Comparison of ENCODE assay signal across 19 cellular contexts in genomic region chr18:9629709-9630108, GRCh38. TPM values are rescaled to one million over a fixed set of nuclear protein-coding genes. Genes with fewer than 3 reads are reported as not detected.
DNase-seq lines count a peak whose midpoint lies in the region; ATAC-seq, FAIRE-seq and TF ChIP-seq lines count a peak whose summit lies in the region.
"Had no signal": no experiment of that assay in that cellular context is flagged by ENCODE, and none has a peak within 500 bp of the region (broad histone marks: within the 10 kb centered on the region; RNA-seq: fewer than 3 reads in every experiment).

No MANE protein-coding gene starts in this region.

- DNase-seq in GM03348 (ENCODE audit: low spot score) = peak; percentile 52
- peak; percentile 62 for DNase-seq in NCI-H69 (lab: John Stamatoyannopoulos, UW)
- no peak for DNase-seq in K562 (ENCODE audit: extremely low read depth in 1 of 4, low spot score in 3 of 4)
- DNase-seq in memory B cell (ENCODE audit: low spot score in 2 of 2) = no peak
- DNase-seq in HK-2 (ENCODE audit: unreplicated experiment) = no peak
- no peak for DNase-seq in NCI-H2081 treated with DMSO at 0.1 percent for 48 hours (lab: John Stamatoyannopoulos, UW)
- no peak for DNase-seq in dermis blood vessel endothelial cell
- no peak for DNase-seq in vagina (ENCODE audit: extremely low spot score in 2 of 2)
- DNase-seq: activated naive CD4-positive, alpha-beta T cell; hippocampal formation; kidney glomerular epithelial cell; NCI-H1048; NCI-H2107; occipital lobe; right cardiac atrium; RPMI8226; T-helper 2 cell had no signal

- H3K27ac Mint-ChIP-seq in memory B cell = no peak overlapping the region

- no peak overlapping the region for H3K4me3 Mint-ChIP-seq in memory B cell

- in situ Hi-C loops in K562 (cut with MboI) = no loop called here

- no peak overlapping the region for H2AFZ ChIP-seq in K562 (ENCODE audit: low read depth, low read length)

- H3K4me1 ChIP-seq in K562 (replicated peaks in 1 of 2; ENCODE audit: control insufficient read depth in 2 of 2, insufficient read depth in 2 of 2, low read length in 2 of 2) = peaks cover 2 to 3% of the 10 kb centered on the region in 2 experiments; a peak in 2 of 5 replicates
- no peaks in the 10 kb centered on the region for H3K4me1 ChIP-seq in vagina
- H3K4me1 ChIP-seq: suprapubic skin had no signal

- TF ChIP-seq RAD21 in K562 (CRISPR knock-in tag; conservative IDR thresholded peaks at IDR 0.05 in 1 of 2, IDR thresholded peaks at IDR 0.05 in 1 of 2) = no peak

- TF ChIP-seq EP300 in K562 (IDR thresholded peaks at IDR 0.05; ENCODE audit: low read length) = no peak

- POLR2A ChIA-PET in K562 (lab: Yijun Ruan, JAX) = interaction anchor here (0.8 to 1.3 kb wide), 4 partner anchors 9 to 14 kb away, joined by 3 to 4 read pairs (median 4); no protein-coding TSS in a partner anchor

- no peaks in the 10 kb centered on the region for H4K20me1 ChIP-seq in K562 (replicated peaks; ENCODE audit: control insufficient read depth, insufficient read depth, low read length)

- no peaks in the 10 kb centered on the region for H3K27me3 ChIP-seq in K562 (ENCODE audit: control insufficient read depth in 2 of 2, insufficient read depth in 2 of 2, low read length in 2 of 2)
- no peaks in the 10 kb centered on the region for H3K27me3 ChIP-seq in vagina
- H3K27me3 ChIP-seq: suprapubic skin had no signal

- TF ChIP-seq CTCF in K562 (IDR thresholded peaks at IDR 0.05 in 2 of 3, conservative IDR thresholded peaks at IDR 0.05 in 1 of 3; ENCODE audit: insufficient read depth in 2 of 3, low read depth in 1 of 3, low read length in 3 of 3) (no peak), vagina (IDR thresholded peaks at IDR 0.05) (no peak)

- H3K4me3 ChIP-seq in K562 (no peak overlapping the region), vagina (no peak overlapping the region)
- H3K4me3 ChIP-seq: suprapubic skin had no signal

- BruUV-seq in K562 (replicated peaks; lab: Mats Ljungman, UMichigan) = no TSS peak

- H3K27me3 Mint-ChIP-seq in memory B cell = peaks cover 7% of the 10 kb centered on the region

- WGBS in K562 (ENCODE audit: insufficient coverage, low coverage, missing lambda C conversion rate) = 34% methylated on average over 4 of the region's 4 CpGs

- H3K36me3 Mint-ChIP-seq in memory B cell = no peaks in the 10 kb centered on the region

- H3K9me3 Mint-ChIP-seq in memory B cell = no peaks in the 10 kb centered on the region

- no peaks in the 10 kb centered on the region for H3K9me3 ChIP-seq in K562 (replicated peaks; ENCODE audit: control insufficient read depth, insufficient read depth, low read depth, low read length)
- no peaks in the 10 kb centered on the region for H3K9me3 ChIP-seq in vagina
- H3K9me3 ChIP-seq: suprapubic skin had no signal

- FAIRE-seq in K562 (lab: Jason Lieb, UNC) = no peak
- FAIRE-seq: HepG2 had no signal

- H3K4me2 ChIP-seq in K562 (ENCODE audit: insufficient read depth, low read length) = no peak overlapping the region

- ATAC-seq in K562 = peak; percentile 64
- peak; percentile 29 for ATAC-seq in memory B cell (ENCODE audit: low read depth)
- ATAC-seq: HepG2, right cardiac atrium had no signal

- TF ChIP-seq POLR2A in K562 (conservative IDR thresholded peaks at IDR 0.05) = no peak
- TF ChIP-seq POLR2A in vagina (IDR thresholded peaks at IDR 0.05) = no peak

- H3K9ac ChIP-seq in K562 (ENCODE audit: insufficient read depth in 1 of 2, low read depth in 2 of 2, low read length in 2 of 2) = no peak overlapping the region

- H3K4me1 Mint-ChIP-seq in memory B cell = no peaks in the 10 kb centered on the region

- CTCF ChIA-PET in K562 (lab: Yijun Ruan, JAX; ENCODE audit: low intra/inter-chr PET ratio) = no interaction called here

- intact Hi-C loops in K562 (cut with micrococcal nuclease) (no loop called here), vagina (cut with DNase I) (no loop called here)

- H3K79me2 ChIP-seq in K562 (ENCODE audit: control insufficient read depth, insufficient read depth, low read length) = no peaks in the 10 kb centered on the region

- H3K36me3 ChIP-seq in K562 (ENCODE audit: control insufficient read depth, insufficient read depth, low read length) = no peaks in the 10 kb centered on the region
- no peaks in the 10 kb centered on the region for H3K36me3 ChIP-seq in vagina
- H3K36me3 ChIP-seq: suprapubic skin had no signal

- H3K27ac ChIP-seq in K562 (ENCODE audit: extremely low read depth, low read depth, low read length) = no peak overlapping the region
- no peak overlapping the region for H3K27ac ChIP-seq in vagina
- H3K27ac ChIP-seq: suprapubic skin had no signal

- H3K9me1 ChIP-seq in K562 (ENCODE audit: control insufficient read depth, insufficient read depth, low read length) = no peaks in the 10 kb centered on the region

TF ChIP-seq in K562, 482 proteins besides CTCF, POLR2A, EP300 and RAD21:
- TF ChIP-seq TCF3 (CRISPR knock-in tag; IDR thresholded peaks at IDR 0.05) = 0 out of 2 replicates have a peak, but pooled peaks have one; percentile 13
- no peak for TF ChIP-seq BHLHE40 (IDR thresholded peaks at IDR 0.05; ENCODE audit: low read length)
- TF ChIP-seq RBM25 (IDR thresholded peaks at IDR 0.05; ENCODE audit: low read depth, low read length, severe bottlenecking) = peak; percentile 29
- TF ChIP-seq KDM1A (IDR thresholded peaks at IDR 0.05) = peak; percentile 46 to 58; a peak in 3 of 4 replicates
- peak; percentile 96 for TF ChIP-seq ZNF121 (CRISPR knock-in tag; conservative IDR thresholded peaks at IDR 0.05)
- peak; percentile 38; the same call in 1 of the 2 replicates for TF ChIP-seq CBFA2T3 (IDR thresholded peaks at IDR 0.05)
- TF ChIP-seq ELF2 (CRISPR knock-in tag; IDR thresholded peaks at IDR 0.05) = no peak
- TF ChIP-seq ATF4 (CRISPR knock-in tag; IDR thresholded peaks at IDR 0.05) = no peak
- no peak for TF ChIP-seq ZBTB7A (IDR thresholded peaks at IDR 0.05; ENCODE audit: borderline replicate concordance, control insufficient read depth, low read depth, low read length)
- TF ChIP-seq NFE2 (IDR thresholded peaks at IDR 0.05; ENCODE audit: low read depth) = no peak
- 0 out of 2 replicates have a peak, but pooled peaks have one; percentile 2 for TF ChIP-seq CBFA2T2 (conservative IDR thresholded peaks at IDR 0.05)
- peak; percentile 14; the same call in 1 of the 2 replicates for TF ChIP-seq TFAP4 (CRISPR knock-in tag; IDR thresholded peaks at IDR 0.05; ENCODE audit: borderline replicate concordance)

RNA-seq across cellular contexts. Expression of gene PPP4R1, which starts 15.3 kb away (rescaled TPM):
- 227 and 404 TPM in 2 replicates for total RNA-seq in K562 (2011; cell fraction: chromatin; rRNA removed; ENCODE audit: low replicate concordance)
- 86.1 and 111 TPM in 2 replicates for total RNA-seq in K562 (2011; cell fraction: nucleolus; rRNA removed)
- 148 and 198 TPM in 2 replicates for total RNA-seq in K562 (2011; cell fraction: nucleoplasm; rRNA removed)
- total RNA-seq in K562 (2014; rRNA removed) (95.7 and 100 TPM in 2 replicates), K562 (2014; rRNA removed; fragmentation: Illumina TruSeq; extraction: Trizol) (77.5 and 91.2 TPM in 2 replicates), K562 (2015; rRNA removed; fragmentation: Illumina TruSeq; extraction: Trizol) (86.4 and 92.5 TPM in 2 replicates), K562 (2021) (83.2 and 95.5 TPM in 2 replicates), dermis blood vessel endothelial cell (180 and 193 TPM in 2 replicates), vagina (127 TPM)
- polyA plus RNA-seq in K562 (2011; rRNA removed) (131 and 136 TPM in 2 replicates), K562 (2014; fragmentation: Illumina TruSeq; extraction: Trizol) (55.4 and 84.5 TPM in 2 replicates), K562 (2014; fragmentation: Nextera tagmentation; extraction: Ambion mirVana) (10 to 100 TPM; 23.5 to 35.1 TPM), K562 (2014; rRNA removed) (56.0 and 57.5 TPM in 2 replicates)
- polyA plus RNA-seq in K562 (2011; cell fraction: cytosol; rRNA removed) = 91.1 and 105 TPM in 2 replicates
- 191 and 198 TPM in 2 replicates for polyA plus RNA-seq in K562 (2011; cell fraction: nucleus; rRNA removed)
- 46.2 and 49.6 TPM in 2 replicates for polyA plus RNA-seq in K562 (2012)
- polyA minus RNA-seq in K562 (2011; rRNA and poly(A)+ RNA removed) = 277 and 310 TPM in 2 replicates
- 99.1 and 116 TPM in 2 replicates for polyA minus RNA-seq in K562 (2011; cell fraction: cytosol; rRNA and poly(A)+ RNA removed)
- 93.0 and 173 TPM in 2 replicates for polyA minus RNA-seq in K562 (2011; cell fraction: nucleus; rRNA and poly(A)+ RNA removed)

Comparison
In these comparisons a context has a peak if more than half of its experiments do, and no peak if none do; other contexts are left out.
1. DNase-seq: peak in GM03348 (single experiment) and NCI-H69 (single experiment); none in K562 (0 of 4), memory B cell (0 of 2), HK-2 (single experiment), NCI-H2081 treated with DMSO at 0.1 percent for 48 hours (single experiment), dermis blood vessel endothelial cell (single experiment) and vagina (0 of 2).